15 cellular contexts compared by ENCODE assay signal in genomic region chr1:76425104-76425842, GRCh38.
DNase-seq lines count a peak whose midpoint lies in the region; ATAC-seq and TF ChIP-seq lines count a peak whose summit lies in the region.
"Had no signal": no experiment of that assay in that cellular context is flagged by ENCODE, and none has a peak within 500 bp of the region (broad histone marks: within the 10 kb centered on the region; RNA-seq: fewer than 3 reads in every experiment).

No MANE protein-coding gene starts in this region.

- ATAC-seq in GM18867 (IDR thresholded peaks at IDR 0.05; ENCODE audit: unreplicated experiment): peak; percentile 96
- ATAC-seq in HG02588 (IDR thresholded peaks at IDR 0.05; ENCODE audit: unreplicated experiment): peak; percentile 94
- ATAC-seq in HG03565 (IDR thresholded peaks at IDR 0.05; ENCODE audit: unreplicated experiment): peak; percentile 85
- ATAC-seq: stimulated activated effector memory CD8-positive, alpha-beta T cell treated with anti-CD3 and anti-CD28 coated beads, Interleukin-12 subunit alpha, Interleukin-12 subunit beta, amount 100 ng/mL, for 72 hours had no signal

- DNase-seq in iris pigment epithelial cell (ENCODE audit: low read depth): peak; percentile 6
- no peak for DNase-seq in COLO829 (ENCODE audit: low spot score)
- no peak for DNase-seq in activated CD4-positive, alpha-beta memory T cell treated with anti-CD3 and anti-CD28 coated beads, Interleukin-2, amount 10 ng/mL, durations not matched to agents 7 days and 5 days
- DNase-seq in glutamatergic neuron: no peak
- DNase-seq in HK-2 (ENCODE audit: unreplicated experiment): no peak
- DNase-seq: activated CD4-positive, alpha-beta T cell treated with anti-CD3 and anti-CD28 coated beads, Interleukin-2, amount 50 U/mL, for 1 hour; COR-L47; effector CD4-positive, alpha-beta T cell; NCI-H2227 treated with DMSO at 0.1 percent for 48 hours; SIG-M5 had no signal

- no peak overlapping the region for H3K4me3 Mint-ChIP-seq in activated CD4-positive, alpha-beta memory T cell treated with anti-CD3 and anti-CD28 coated beads, Interleukin-2, amount 10 ng/mL, durations not matched to agents 7 days and 5 days
- no peak overlapping the region for H3K4me3 Mint-ChIP-seq in glutamatergic neuron (ENCODE audit: unreplicated experiment)
- H3K4me3 Mint-ChIP-seq: activated naive CD8-positive, alpha-beta T cell; stimulated activated effector memory CD8-positive, alpha-beta T cell treated with anti-CD3 and anti-CD28 coated beads, Interleukin-12 subunit alpha, Interleukin-12 subunit beta, amount 100 ng/mL, for 72 hours had no signal

- no peaks in the 10 kb centered on the region for H3K4me1 Mint-ChIP-seq in activated CD4-positive, alpha-beta memory T cell treated with anti-CD3 and anti-CD28 coated beads, Interleukin-2, amount 10 ng/mL, durations not matched to agents 7 days and 5 days
- H3K4me1 Mint-ChIP-seq in glutamatergic neuron (ENCODE audit: low read depth, unreplicated experiment): no peaks in the 10 kb centered on the region
- H3K4me1 Mint-ChIP-seq: stimulated activated effector memory CD8-positive, alpha-beta T cell treated with anti-CD3 and anti-CD28 coated beads, Interleukin-12 subunit alpha, Interleukin-12 subunit beta, amount 100 ng/mL, for 72 hours had no signal

- H3K36me3 Mint-ChIP-seq in activated CD4-positive, alpha-beta memory T cell treated with anti-CD3 and anti-CD28 coated beads, Interleukin-2, amount 10 ng/mL, durations not matched to agents 7 days and 5 days (ENCODE audit: low read depth): no peaks in the 10 kb centered on the region
- no peaks in the 10 kb centered on the region for H3K36me3 Mint-ChIP-seq in glutamatergic neuron (ENCODE audit: unreplicated experiment)
- H3K36me3 Mint-ChIP-seq: activated naive CD8-positive, alpha-beta T cell; stimulated activated effector memory CD8-positive, alpha-beta T cell treated with anti-CD3 and anti-CD28 coated beads, Interleukin-12 subunit alpha, Interleukin-12 subunit beta, amount 100 ng/mL, for 72 hours had no signal

- POLR2A ChIA-PET in activated CD4-positive, alpha-beta memory T cell treated with anti-CD3 and anti-CD28 coated beads, Interleukin-2, amount 10 ng/mL, durations not matched to agents 7 days and 5 days (lab: Charles Lee): no interaction called here

- H3K27me3 Mint-ChIP-seq in activated CD4-positive, alpha-beta memory T cell treated with anti-CD3 and anti-CD28 coated beads, Interleukin-2, amount 10 ng/mL, durations not matched to agents 7 days and 5 days: no peaks in the 10 kb centered on the region
- no peaks in the 10 kb centered on the region for H3K27me3 Mint-ChIP-seq in glutamatergic neuron (ENCODE audit: unreplicated experiment)
- H3K27me3 Mint-ChIP-seq: activated naive CD8-positive, alpha-beta T cell had no signal

- CTCF ChIA-PET in activated CD4-positive, alpha-beta memory T cell treated with anti-CD3 and anti-CD28 coated beads, Interleukin-2, amount 10 ng/mL, durations not matched to agents 7 days and 5 days (lab: Charles Lee): interaction anchor here (0.8 kb wide), 1 partner anchor 271 kb away, joined by 3 read pairs; no protein-coding TSS in a partner anchor

- H3K27ac Mint-ChIP-seq in activated CD4-positive, alpha-beta memory T cell treated with anti-CD3 and anti-CD28 coated beads, Interleukin-2, amount 10 ng/mL, durations not matched to agents 7 days and 5 days: no peak overlapping the region
- H3K27ac Mint-ChIP-seq in glutamatergic neuron (ENCODE audit: unreplicated experiment): no peak overlapping the region
- H3K27ac Mint-ChIP-seq: activated naive CD8-positive, alpha-beta T cell; stimulated activated effector memory CD8-positive, alpha-beta T cell treated with anti-CD3 and anti-CD28 coated beads, Interleukin-12 subunit alpha, Interleukin-12 subunit beta, amount 100 ng/mL, for 72 hours had no signal

- no peaks in the 10 kb centered on the region for H3K9me3 Mint-ChIP-seq in activated CD4-positive, alpha-beta memory T cell treated with anti-CD3 and anti-CD28 coated beads, Interleukin-2, amount 10 ng/mL, durations not matched to agents 7 days and 5 days
- H3K9me3 Mint-ChIP-seq in glutamatergic neuron (ENCODE audit: unreplicated experiment): no peaks in the 10 kb centered on the region

- TF ChIP-seq CTCF in glutamatergic neuron (IDR thresholded peaks at IDR 0.05; ENCODE audit: partially characterized antibody, unreplicated experiment): no peak
